In the genomic region with DNA sequence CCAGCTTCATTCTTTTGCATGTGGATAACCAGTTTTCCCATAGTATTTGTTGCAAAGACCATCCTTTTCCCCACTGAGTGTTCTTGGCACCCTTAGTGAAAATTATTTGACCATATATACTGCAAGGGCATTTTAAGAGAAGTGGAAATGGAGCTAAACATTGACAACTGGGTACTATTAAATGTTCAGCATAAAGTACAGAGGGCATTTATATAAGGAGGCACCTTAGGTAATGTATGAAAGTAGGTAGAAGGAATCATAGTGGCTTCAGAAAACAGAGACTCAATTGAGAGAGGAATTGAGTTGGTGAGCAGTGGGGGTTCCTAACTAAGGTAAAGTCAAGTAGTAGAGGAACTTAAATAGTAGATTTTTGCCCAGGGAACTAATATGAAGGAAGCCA, we compare ENCODE assay signal across 5 cellular contexts. TPM values are rescaled to one million over a fixed set of nuclear protein-coding genes. Genes with fewer than 3 reads are reported as not detected.
"Had no signal": no experiment of that assay in that cellular context is flagged by ENCODE, and none has a peak within 500 bp of the region (broad histone marks: within the 10 kb centered on the region; RNA-seq: fewer than 3 reads in every experiment).

No MANE protein-coding gene starts in this region.

- H3K4me3 ChIP-seq: K562 had no signal

- ATAC-seq: HepG2, K562 had no signal

- DNase-seq: IMR-90, KBM-7 had no signal

RNA-seq across cellular contexts. Expression of a gene that starts 34.5 kb away (rescaled TPM):
- total RNA-seq: HepG2, HT-29, IMR-90, K562 had no signal
